Comparison of ENCODE assay signal across 21 cellular contexts in the genomic region with DNA sequence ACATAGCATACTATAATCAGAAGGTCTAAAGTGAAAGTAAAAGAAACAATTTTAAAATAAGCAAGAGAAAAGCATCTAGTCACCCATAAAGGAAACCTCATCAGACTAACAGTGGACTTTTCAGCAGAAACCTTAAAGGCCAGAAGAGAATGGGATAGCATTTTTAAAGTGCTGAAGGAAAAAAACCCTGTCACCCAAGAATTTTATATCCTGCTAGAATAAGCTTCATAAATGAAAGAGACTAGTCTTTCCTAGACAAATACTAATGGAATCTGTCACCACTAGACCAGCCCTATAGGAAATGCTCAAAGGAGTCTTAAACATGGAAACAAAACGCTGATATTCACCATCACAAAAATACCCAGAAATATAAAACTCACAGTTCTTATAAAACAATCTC. TPM values are rescaled to one million over a fixed set of nuclear protein-coding genes. Genes with fewer than 3 reads are reported as not detected.
DNase-seq lines count a peak whose midpoint lies in the region; ATAC-seq, FAIRE-seq and TF ChIP-seq lines count a peak whose summit lies in the region.
"Had no signal": no experiment of that assay in that cellular context is flagged by ENCODE, and none has a peak within 500 bp of the region (broad histone marks: within the 10 kb centered on the region; RNA-seq: fewer than 3 reads in every experiment).

No MANE protein-coding gene starts in this region.

- SMC1A ChIA-PET in GM12878 (lab: Charles Lee; ENCODE audit: uncharacterized antibody, unreplicated experiment), result interaction anchor here (1.7 kb wide), 1 partner anchor 10 kb away, joined by 4 read pairs; no protein-coding TSS in a partner anchor

- BruUV-seq in GM12878 (replicated peaks; lab: Mats Ljungman, UMichigan), result no TSS peak

- ATAC-seq in activated naive CD8-positive, alpha-beta T cell treated with anti-CD3 and anti-CD28 coated beads, Interleukin-2, amount 10 ng/mL, durations not matched to agents 7 days and 5 days (ENCODE audit: low read depth), result peak; percentile 44
- ATAC-seq in GM12878 (no peak), HG02973 (IDR thresholded peaks at IDR 0.05; ENCODE audit: unreplicated experiment) (no peak)
- ATAC-seq in stimulated activated effector memory CD8-positive, alpha-beta T cell treated with anti-CD3 and anti-CD28 coated beads, Interleukin-12 subunit alpha, Interleukin-12 subunit beta, amount 100 ng/mL, for 72 hours, result no peak
- ATAC-seq: Right ventricle myocardium inferior had no signal

- H3K9me3 Mint-ChIP-seq in activated CD4-positive, alpha-beta T cell treated with anti-CD3 and anti-CD28 coated beads, Interleukin-2, amount 10 ng/mL, durations not matched to agents 7 days and 5 days, result peaks cover 15% of the 10 kb centered on the region
- peaks cover 11% of the 10 kb centered on the region for H3K9me3 Mint-ChIP-seq in activated naive CD8-positive, alpha-beta T cell treated with anti-CD3 and anti-CD28 coated beads, Interleukin-2, amount 10 ng/mL, durations not matched to agents 7 days and 5 days
- H3K9me3 Mint-ChIP-seq in activated naive CD8-positive, alpha-beta T cell treated with anti-CD3 and anti-CD28 coated beads for 36 hours, result peaks cover 11% of the 10 kb centered on the region
- no peaks in the 10 kb centered on the region for H3K9me3 Mint-ChIP-seq in stimulated activated effector memory CD8-positive, alpha-beta T cell treated with anti-CD3 and anti-CD28 coated beads, Interleukin-12 subunit alpha, Interleukin-12 subunit beta, amount 100 ng/mL, for 72 hours

- CTCF ChIA-PET in activated CD4-positive, alpha-beta T cell treated with anti-CD3 and anti-CD28 coated beads, Interleukin-2, amount 10 ng/mL, durations not matched to agents 7 days and 5 days (lab: Charles Lee), result interaction anchor here (0.8 to 1.9 kb wide), 2 partner anchors 14 to 16 kb away, joined by 3 to 4 read pairs; no protein-coding TSS in a partner anchor
- CTCF ChIA-PET in GM12878 (lab: Yijun Ruan, JAX), result no interaction called here

- peaks cover 2 to 25% of the 10 kb centered on the region in 2 experiments for H3K36me3 ChIP-seq in GM12878 (ENCODE audit: control insufficient read depth in 2 of 2, insufficient read depth in 2 of 2, low read length in 1 of 2)
- H3K36me3 ChIP-seq: BE2C had no signal

- H3K27ac Mint-ChIP-seq in activated CD4-positive, alpha-beta T cell treated with anti-CD3 and anti-CD28 coated beads, Interleukin-2, amount 10 ng/mL, durations not matched to agents 7 days and 5 days, result peak overlapping the region; percentile 81
- H3K27ac Mint-ChIP-seq in activated naive CD8-positive, alpha-beta T cell treated with anti-CD3 and anti-CD28 coated beads, Interleukin-2, amount 10 ng/mL, durations not matched to agents 7 days and 5 days, result peak overlapping the region; percentile 67
- no peak overlapping the region for H3K27ac Mint-ChIP-seq in activated naive CD8-positive, alpha-beta T cell treated with anti-CD3 and anti-CD28 coated beads for 36 hours
- peak overlapping the region; percentile 24 for H3K27ac Mint-ChIP-seq in stimulated activated effector memory CD8-positive, alpha-beta T cell treated with anti-CD3 and anti-CD28 coated beads, Interleukin-12 subunit alpha, Interleukin-12 subunit beta, amount 100 ng/mL, for 72 hours
- H3K27ac Mint-ChIP-seq: CD4-positive, alpha-beta T cell had no signal

- no peak overlapping the region for H3K9ac ChIP-seq in GM12878 (ENCODE audit: control insufficient read depth, insufficient read depth, low read length)

- no peak overlapping the region for H3K27ac ChIP-seq in GM12878 (ENCODE audit: control insufficient read depth, insufficient read depth)

- RAD21 ChIA-PET in GM12878 (lab: Charles Lee; ENCODE audit: unreplicated experiment), result no interaction called here

- peaks cover 30% of the 10 kb centered on the region for H3K4me1 Mint-ChIP-seq in activated CD4-positive, alpha-beta T cell treated with anti-CD3 and anti-CD28 coated beads, Interleukin-2, amount 10 ng/mL, durations not matched to agents 7 days and 5 days
- peaks cover 11% of the 10 kb centered on the region for H3K4me1 Mint-ChIP-seq in activated naive CD8-positive, alpha-beta T cell treated with anti-CD3 and anti-CD28 coated beads, Interleukin-2, amount 10 ng/mL, durations not matched to agents 7 days and 5 days
- H3K4me1 Mint-ChIP-seq in activated naive CD8-positive, alpha-beta T cell treated with anti-CD3 and anti-CD28 coated beads for 36 hours, result no peaks in the 10 kb centered on the region
- peaks cover 16% of the 10 kb centered on the region for H3K4me1 Mint-ChIP-seq in stimulated activated effector memory CD8-positive, alpha-beta T cell treated with anti-CD3 and anti-CD28 coated beads, Interleukin-12 subunit alpha, Interleukin-12 subunit beta, amount 100 ng/mL, for 72 hours

- H3K9me3 ChIP-seq in GM12878 (replicated peaks; ENCODE audit: control insufficient read depth, insufficient read depth, low read length), result peaks cover 3% of the 10 kb centered on the region; the same call in 2 of the 3 replicates
- H3K9me3 ChIP-seq: BE2C, Caco-2 had no signal

- no peak overlapping the region for H3K4me2 ChIP-seq in GM12878 (ENCODE audit: control insufficient read depth, insufficient read depth)

- H3K4me3 Mint-ChIP-seq in activated CD4-positive, alpha-beta T cell treated with anti-CD3 and anti-CD28 coated beads, Interleukin-2, amount 10 ng/mL, durations not matched to agents 7 days and 5 days, result peak overlapping the region; percentile 14
- peak overlapping the region; percentile 63 for H3K4me3 Mint-ChIP-seq in activated naive CD8-positive, alpha-beta T cell treated with anti-CD3 and anti-CD28 coated beads, Interleukin-2, amount 10 ng/mL, durations not matched to agents 7 days and 5 days
- H3K4me3 Mint-ChIP-seq in activated naive CD8-positive, alpha-beta T cell treated with anti-CD3 and anti-CD28 coated beads for 36 hours, result no peak overlapping the region
- no peak overlapping the region for H3K4me3 Mint-ChIP-seq in stimulated activated effector memory CD8-positive, alpha-beta T cell treated with anti-CD3 and anti-CD28 coated beads, Interleukin-12 subunit alpha, Interleukin-12 subunit beta, amount 100 ng/mL, for 72 hours
- H3K4me3 Mint-ChIP-seq: CD4-positive, alpha-beta T cell had no signal

- H3K79me2 ChIP-seq in GM12878 (ENCODE audit: control insufficient read depth, insufficient read depth, low read length), result no peaks in the 10 kb centered on the region

- FAIRE-seq in GM12878 (lab: Jason Lieb, UNC), result no peak
- FAIRE-seq: HTR-8/SVneo, RCC 7860 had no signal

- TF ChIP-seq EP300 in GM12878 (IDR thresholded peaks at IDR 0.05; ENCODE audit: borderline replicate concordance in 1 of 2, control insufficient read depth in 1 of 2, low read depth in 2 of 2, low read length in 2 of 2), result no peak

- H3K27me3 Mint-ChIP-seq in activated CD4-positive, alpha-beta T cell treated with anti-CD3 and anti-CD28 coated beads, Interleukin-2, amount 10 ng/mL, durations not matched to agents 7 days and 5 days, result no peaks in the 10 kb centered on the region
- H3K27me3 Mint-ChIP-seq in activated naive CD8-positive, alpha-beta T cell treated with anti-CD3 and anti-CD28 coated beads, Interleukin-2, amount 10 ng/mL, durations not matched to agents 7 days and 5 days, result no peaks in the 10 kb centered on the region
- H3K27me3 Mint-ChIP-seq in activated naive CD8-positive, alpha-beta T cell treated with anti-CD3 and anti-CD28 coated beads for 36 hours, result no peaks in the 10 kb centered on the region
- H3K27me3 Mint-ChIP-seq: CD4-positive, alpha-beta T cell had no signal

- 100% methylated on average over 1 of the region's 1 CpG for WGBS in GM12878 (ENCODE audit: insufficient coverage, insufficient replicate concordance, low lambda C conversion rate, missing lambda C conversion rate)

- H3K4me3 ChIP-seq in GM12878, result no peak overlapping the region

- H3K27me3 ChIP-seq in GM12878 (replicated peaks in 1 of 2; ENCODE audit: control insufficient read depth in 2 of 2, insufficient read depth in 2 of 2, low read length in 1 of 2), result no peaks in the 10 kb centered on the region
- H3K27me3 ChIP-seq: BE2C had no signal

- no peak for TF ChIP-seq POLR2A in GM12878 (IDR thresholded peaks at IDR 0.05; ENCODE audit: low read depth, low read length)

- no peaks in the 10 kb centered on the region for H3K4me1 ChIP-seq in GM12878 (ENCODE audit: control insufficient read depth, insufficient read depth, low read length)
- H3K4me1 ChIP-seq: BE2C, Caco-2 had no signal

- no peak for DNase-seq in activated CD4-positive, alpha-beta T cell treated with anti-CD3 and anti-CD28 coated beads, Interleukin-2, amount 10 ng/mL, durations not matched to agents 7 days and 5 days
- DNase-seq in activated CD4-positive, alpha-beta T cell treated with anti-CD3 and anti-CD28 coated beads for 48 hours, result no peak
- no peak for DNase-seq in activated naive CD8-positive, alpha-beta T cell treated with anti-CD3 and anti-CD28 coated beads, Interleukin-2, amount 10 ng/mL, durations not matched to agents 7 days and 5 days
- no peak for DNase-seq in activated naive CD8-positive, alpha-beta T cell treated with anti-CD3 and anti-CD28 coated beads for 36 hours
- DNase-seq in GM12878 (ENCODE audit: low read depth, low spot score), result no peak
- no peak for DNase-seq in stimulated activated effector memory CD8-positive, alpha-beta T cell treated with anti-CD3 and anti-CD28 coated beads, Interleukin-12 subunit alpha, Interleukin-12 subunit beta, amount 100 ng/mL, for 72 hours (ENCODE audit: low spot score in 2 of 2)
- DNase-seq in NCI-H1417 treated with DMSO at 0.1 percent for 48 hours (lab: John Stamatoyannopoulos, UW), result no peak
- DNase-seq: BE2C; Caco-2; CD4-positive, alpha-beta T cell; DMS153; GDM1; H7; IMR-90; NCI-H1436; NCI-H2029; NCI-H526 had no signal

- POLR2A ChIA-PET in activated CD4-positive, alpha-beta T cell treated with anti-CD3 and anti-CD28 coated beads, Interleukin-2, amount 10 ng/mL, durations not matched to agents 7 days and 5 days (lab: Charles Lee), result no interaction called here
- POLR2A ChIA-PET in activated naive CD8-positive, alpha-beta T cell treated with anti-CD3 and anti-CD28 coated beads, Interleukin-2, amount 10 ng/mL, durations not matched to agents 7 days and 5 days (lab: Charles Lee), result no interaction called here
- POLR2A ChIA-PET in GM12878 (lab: Charles Lee), result no interaction called here

- intact Hi-C loops in GM12878 (cut with micrococcal nuclease; ENCODE audit: unreplicated experiment), result loop anchor here (5.0 kb wide), 1 partner anchor 422 kb away; no protein-coding TSS in a partner anchor

- H4K20me1 ChIP-seq in GM12878 (ENCODE audit: control insufficient read depth, insufficient read depth), result no peaks in the 10 kb centered on the region

- in situ Hi-C loops in GM12878 (cut with MboI), result loop anchor here (10.0 kb wide), 1 partner anchor 415 kb away; no protein-coding TSS in a partner anchor

- H2AFZ ChIP-seq in GM12878 (ENCODE audit: control insufficient read depth, low read depth, low read length), result no peak overlapping the region

- no peak for TF ChIP-seq CTCF in GM12878 (IDR thresholded peaks at IDR 0.05 in 2 of 3, conservative IDR thresholded peaks at IDR 0.05 in 1 of 3; ENCODE audit: control insufficient read depth in 2 of 3, extremely low read depth in 1 of 3, insufficient read depth in 1 of 3, low read depth in 3 of 3, low read length in 3 of 3)

- H3K36me3 Mint-ChIP-seq in activated CD4-positive, alpha-beta T cell treated with anti-CD3 and anti-CD28 coated beads, Interleukin-2, amount 10 ng/mL, durations not matched to agents 7 days and 5 days (ENCODE audit: low read depth), result peaks cover 78% of the 10 kb centered on the region
- peaks cover 77% of the 10 kb centered on the region for H3K36me3 Mint-ChIP-seq in activated naive CD8-positive, alpha-beta T cell treated with anti-CD3 and anti-CD28 coated beads, Interleukin-2, amount 10 ng/mL, durations not matched to agents 7 days and 5 days
- H3K36me3 Mint-ChIP-seq in activated naive CD8-positive, alpha-beta T cell treated with anti-CD3 and anti-CD28 coated beads for 36 hours, result peaks cover 81% of the 10 kb centered on the region
- peaks cover 84% of the 10 kb centered on the region for H3K36me3 Mint-ChIP-seq in stimulated activated effector memory CD8-positive, alpha-beta T cell treated with anti-CD3 and anti-CD28 coated beads, Interleukin-12 subunit alpha, Interleukin-12 subunit beta, amount 100 ng/mL, for 72 hours

- no peak for TF ChIP-seq RAD21 in GM12878 (IDR thresholded peaks at IDR 0.05; ENCODE audit: insufficient read depth, low read depth, low read length)

RNA-seq across cellular contexts. Expression of a gene that starts 46.9 kb away (rescaled TPM):
- 10 to 100 TPM; 25.8 to 26.6 TPM for total RNA-seq in activated CD4-positive, alpha-beta T cell treated with anti-CD3 and anti-CD28 coated beads, Interleukin-2, amount 10 ng/mL, durations not matched to agents 7 days and 5 days
- 10 to 100 TPM; 22.6 to 28.7 TPM for total RNA-seq in activated naive CD8-positive, alpha-beta T cell treated with anti-CD3 and anti-CD28 coated beads, Interleukin-2, amount 10 ng/mL, durations not matched to agents 7 days and 5 days
- 10 to 100 TPM; 26.9 to 27.4 TPM for total RNA-seq in activated naive CD8-positive, alpha-beta T cell treated with anti-CD3 and anti-CD28 coated beads for 36 hours
- 113 and 119 TPM in 2 replicates for total RNA-seq in GM12878 (2013; cell fraction: nucleolus; rRNA removed)
- 9.3 and 10.4 TPM in 2 replicates for total RNA-seq in GM12878 (2014; rRNA removed)
- 14.3 and 14.5 TPM in 2 replicates for total RNA-seq in GM12878 (2014; rRNA removed; fragmentation: Illumina TruSeq; extraction: Trizol)
- total RNA-seq in GM12878 (2021), result 16.4 and 20.4 TPM in 2 replicates
- polyA plus RNA-seq in GM12878 (2011; ENCODE audit: low read depth), result 13.1 TPM
- 16.1 and 20.1 TPM in 2 replicates for polyA plus RNA-seq in GM12878 (2011; rRNA removed)
- polyA plus RNA-seq in GM12878 (2011; cell fraction: cytosol; rRNA removed), result 17.3 and 21.3 TPM in 2 replicates
- 38.2 and 41.1 TPM in 2 replicates for polyA plus RNA-seq in GM12878 (2011; cell fraction: nucleus; rRNA removed)
- polyA plus RNA-seq in GM12878 (2012), result 14.5 and 19.5 TPM in 2 replicates
- polyA plus RNA-seq in GM12878 (2014; fragmentation: Illumina TruSeq; extraction: Trizol), result 15.4 and 19.7 TPM in 2 replicates
- 10 to 100 TPM; 32.2 to 36.6 TPM for polyA plus RNA-seq in GM12878 (2014; fragmentation: Nextera tagmentation; extraction: Ambion mirVana)
- 16.0 and 16.8 TPM in 2 replicates for polyA plus RNA-seq in GM12878 (2014; rRNA removed)
- 10 to 100 TPM; 30.6 to 31.4 TPM for polyA plus RNA-seq in GM12878 (2016; fragmentation: Nextera tagmentation; extraction: Ambion mirVana)
- polyA minus RNA-seq in GM12878 (2011; rRNA and poly(A)+ RNA removed), result 21.7 and 30.2 TPM in 2 replicates
- 10.6 and 14.0 TPM in 2 replicates for polyA minus RNA-seq in GM12878 (2011; cell fraction: cytosol; rRNA and poly(A)+ RNA removed)
- 37.6 and 56.4 TPM in 2 replicates for polyA minus RNA-seq in GM12878 (2011; cell fraction: nucleus; rRNA and poly(A)+ RNA removed)

Comparison
In these comparisons a context has a peak if more than half of its experiments do, and no peak if none do; other contexts are left out.
1. H3K4me3 Mint-ChIP-seq: peak in activated CD4-positive, alpha-beta T cell treated with anti-CD3 and anti-CD28 coated beads, Interleukin-2, amount 10 ng/mL, durations not matched to agents 7 days and 5 days (single experiment) and activated naive CD8-positive, alpha-beta T cell treated with anti-CD3 and anti-CD28 coated beads, Interleukin-2, amount 10 ng/mL, durations not matched to agents 7 days and 5 days (single experiment); none in activated naive CD8-positive, alpha-beta T cell treated with anti-CD3 and anti-CD28 coated beads for 36 hours (single experiment) and stimulated activated effector memory CD8-positive, alpha-beta T cell treated with anti-CD3 and anti-CD28 coated beads, Interleukin-12 subunit alpha, Interleukin-12 subunit beta, amount 100 ng/mL, for 72 hours (single experiment).